In genomic region chr15:96332854-96333193, GRCh38 we compare ENCODE assay signal across 8 cellular contexts. TPM values are rescaled to one million over a fixed set of nuclear protein-coding genes. Genes with fewer than 3 reads are reported as not detected.
DNase-seq lines count a peak whose midpoint lies in the region; ATAC-seq and TF ChIP-seq lines count a peak whose summit lies in the region.

No MANE protein-coding gene starts in this region.

- H4K20me1 ChIP-seq in MM.1S (ENCODE audit: insufficient read depth, low read length), result no peaks in the 10 kb centered on the region

- H3K9ac ChIP-seq in parathyroid adenoma, result peak overlapping the region; percentile 96
- no peak overlapping the region for H3K9ac ChIP-seq in MM.1S (ENCODE audit: low read length)

- no peak for TF ChIP-seq CTCF in esophagus squamous epithelium (IDR thresholded peaks at IDR 0.05)
- TF ChIP-seq CTCF in parathyroid adenoma (IDR thresholded peaks at IDR 0.05), result no peak
- TF ChIP-seq CTCF in MM.1S (IDR thresholded peaks at IDR 0.05; ENCODE audit: low read length), result no peak

- H3K27ac ChIP-seq in esophagus squamous epithelium (peak overlapping the region; percentile 85 to 96 (median 94)), parathyroid adenoma (peak overlapping the region; percentile 96), MM.1S (ENCODE audit: low read length) (no peak overlapping the region)

- H3K79me2 ChIP-seq in parathyroid adenoma (peaks cover 52% of the 10 kb centered on the region), MM.1S (ENCODE audit: low read length) (no peaks in the 10 kb centered on the region)

- no peak for TF ChIP-seq POLR2A in esophagus squamous epithelium (IDR thresholded peaks at IDR 0.05)

- 3 to 5% methylated on average over 7 to 13 of the region's 13 CpGs for WGBS in esophagus squamous epithelium, 2 donors

- H3K4me1 ChIP-seq in esophagus squamous epithelium (peaks cover 0 to 75% (median 0%) of the 10 kb centered on the region in 3 donors), parathyroid adenoma (no peaks in the 10 kb centered on the region), MM.1S (ENCODE audit: low read length) (no peaks in the 10 kb centered on the region)

- peaks cover 0 to 23% (median 0%) of the 10 kb centered on the region in 3 donors for H3K36me3 ChIP-seq in esophagus squamous epithelium
- H3K36me3 ChIP-seq in parathyroid adenoma (ENCODE audit: control insufficient read depth, insufficient read depth, low read length), result no peaks in the 10 kb centered on the region
- H3K36me3 ChIP-seq in MM.1S (replicated peaks; ENCODE audit: insufficient read depth, low read length), result no peaks in the 10 kb centered on the region

- ATAC-seq in HG02623 (IDR thresholded peaks at IDR 0.05; ENCODE audit: unreplicated experiment), result no peak

- DNase-seq in EH (ENCODE audit: low read depth), result peak; percentile 37
- peak; percentile 52 for DNase-seq in RPMI7951 (ENCODE audit: low read depth)
- no peak for DNase-seq in esophagus squamous epithelium (lab: John Stamatoyannopoulos, UW)
- no peak for DNase-seq in MM.1S
- DNase-seq in SKM-1 treated with dmso at 0.1 percent for 144 hours (lab: John Stamatoyannopoulos, UW; ENCODE audit: unreplicated experiment), result no peak
- DNase-seq in stimulated activated CD4-positive, alpha-beta T cell treated with anti-CD3 and anti-CD28 coated beads, Interleukin-2, amount 100 ng/mL, for 24 hours, result no peak

- H3K27me3 ChIP-seq in esophagus squamous epithelium (peaks cover 0 to 55% (median 0%) of the 10 kb centered on the region in 4 donors), parathyroid adenoma (ENCODE audit: control insufficient read depth, insufficient read depth, low read length) (no peaks in the 10 kb centered on the region), MM.1S (replicated peaks; ENCODE audit: insufficient read depth, low read length) (no peaks in the 10 kb centered on the region)

- peak overlapping the region; percentile 45 to 92 (median 72) for H3K4me3 ChIP-seq in esophagus squamous epithelium
- H3K4me3 ChIP-seq in parathyroid adenoma (ENCODE audit: low read depth, low read length), result peak overlapping the region; percentile 85
- no peak overlapping the region for H3K4me3 ChIP-seq in MM.1S (ENCODE audit: low read length)

- H3F3A ChIP-seq in MM.1S (ENCODE audit: insufficient read depth, low read length), result no peaks in the 10 kb centered on the region

- intact Hi-C loops in esophagus squamous epithelium (cut with DNase I), result no loop called here

- no peaks in the 10 kb centered on the region for H3K9me2 ChIP-seq in MM.1S (replicated peaks; ENCODE audit: insufficient read depth, low read length)

- H3K9me3 ChIP-seq in esophagus squamous epithelium (no peaks in the 10 kb centered on the region), parathyroid adenoma (ENCODE audit: control insufficient read depth, low read length) (no peaks in the 10 kb centered on the region), MM.1S (replicated peaks; ENCODE audit: insufficient read depth, low read length) (no peaks in the 10 kb centered on the region)

- H3K4me2 ChIP-seq in parathyroid adenoma (ENCODE audit: low read length) (peak overlapping the region; percentile 80), MM.1S (ENCODE audit: low read depth, low read length) (no peak overlapping the region)

- H2AFZ ChIP-seq in parathyroid adenoma (no peak overlapping the region), MM.1S (ENCODE audit: low read length) (no peak overlapping the region)

RNA-seq across cellular contexts. Expression of gene NR2F2, which starts 2.3 kb away (rescaled TPM):
- 13.2 and 18.7 TPM in 2 replicates for total RNA-seq in RPMI7951 (2014; rRNA removed; shearing (Covaris generic))
- 10 to 100 TPM in 1 of 4 donors, 1 to 10 TPM in 3; 3.7 to 15.6 (median 6.4) TPM for total RNA-seq in esophagus squamous epithelium

Comparison
In these comparisons a context has a peak if more than half of its experiments do, and no peak if none do; other contexts are left out.
1. DNase-seq: peak in EH (single experiment) and RPMI7951 (single experiment); none in esophagus squamous epithelium (single experiment), MM.1S (single experiment), SKM-1 treated with dmso at 0.1 percent for 144 hours (single experiment) and stimulated activated CD4-positive, alpha-beta T cell treated with anti-CD3 and anti-CD28 coated beads, Interleukin-2, amount 100 ng/mL, for 24 hours (0 of 2).